Comparison of ENCODE assay signal across 1 cellular context in genomic region chr2:30165050-30165520, GRCh38.
TF ChIP-seq lines count a peak whose summit lies in the region.

No MANE protein-coding gene starts in this region.

TF ChIP-seq in K562, 482 proteins besides CTCF, POLR2A, EP300 and RAD21 (continued from another document):
- TF ChIP-seq DLX4 (CRISPR knock-in tag; IDR thresholded peaks at IDR 0.05) (no peak), KLF1 (tag; IDR thresholded peaks at IDR 0.05) (no peak), MTA3 (IDR thresholded peaks at IDR 0.05; ENCODE audit: borderline replicate concordance) (no peak), MAZ (CRISPR knock-in tag; conservative IDR thresholded peaks at IDR 0.05 in 1 of 2, IDR thresholded peaks at IDR 0.05 in 1 of 2) (peak in 1 of 2 experiments; percentile 43; a peak in 1 of 4 replicates), TFAM (CRISPR knock-in tag; conservative IDR thresholded peaks at IDR 0.05) (no peak), HDAC1 (IDR thresholded peaks at IDR 0.05) (no peak), ZNF431 (CRISPR knock-in tag; IDR thresholded peaks at IDR 0.05) (no peak), TEAD1 (CRISPR knock-in tag; IDR thresholded peaks at IDR 0.05) (no peak; a peak in 1 of 4 replicates), ZNF583 (CRISPR knock-in tag; IDR thresholded peaks at IDR 0.05) (no peak), GABPA (tag; conservative IDR thresholded peaks at IDR 0.05; ENCODE audit: low read depth) (no peak), ILF3 (IDR thresholded peaks at IDR 0.05; ENCODE audit: borderline replicate concordance) (no peak), ZNF24 (IDR thresholded peaks at IDR 0.05) (peak; percentile 11; the same call in 1 of the 2 replicates), JUN (IDR thresholded peaks at IDR 0.05; ENCODE audit: borderline replicate concordance, low read depth, low read length) (no peak), JUN (CRISPR knock-in tag; IDR thresholded peaks at IDR 0.05; ENCODE audit: borderline replicate concordance) (no peak), JUND (IDR thresholded peaks at IDR 0.05; ENCODE audit: borderline replicate concordance, low read depth, low read length) (peak; percentile 45), JUND (tag; IDR thresholded peaks at IDR 0.05; ENCODE audit: borderline replicate concordance, low read depth, low read length) (peak; percentile 48; the same call in 1 of the 3 replicates), RBFOX2 (IDR thresholded peaks at IDR 0.05; ENCODE audit: low read depth, low read length) (no peak), SMARCA5 (IDR thresholded peaks at IDR 0.05) (no peak), ZNF277 (CRISPR knock-in tag; IDR thresholded peaks at IDR 0.05; ENCODE audit: borderline replicate concordance) (no peak), ZBTB12 (CRISPR knock-in tag; IDR thresholded peaks at IDR 0.05) (no peak), CAMTA2 (CRISPR knock-in tag; conservative IDR thresholded peaks at IDR 0.05) (no peak), NFIX (CRISPR knock-in tag; IDR thresholded peaks at IDR 0.05; ENCODE audit: low read depth) (no peak), MLX (CRISPR knock-in tag; conservative IDR thresholded peaks at IDR 0.05) (no peak), PRDM10 (IDR thresholded peaks at IDR 0.05; ENCODE audit: partially characterized antibody) (peak; percentile 21), MTF1 (CRISPR knock-in tag; IDR thresholded peaks at IDR 0.05; ENCODE audit: borderline replicate concordance) (no peak), RBBP5 (IDR thresholded peaks at IDR 0.05; ENCODE audit: borderline replicate concordance, insufficient read depth, low read length, poor library complexity, severe bottlenecking) (no peak), SIN3A (IDR thresholded peaks at IDR 0.05; ENCODE audit: borderline replicate concordance in 2 of 2, control insufficient read depth in 1 of 2, low read depth in 2 of 2, low read length in 2 of 2) (no peak), TEAD4 (IDR thresholded peaks at IDR 0.05; ENCODE audit: low read length) (peak; percentile 50), TEAD4 (CRISPR knock-in tag; IDR thresholded peaks at IDR 0.05; ENCODE audit: borderline replicate concordance) (no peak), MYBL2 (IDR thresholded peaks at IDR 0.05; ENCODE audit: low read depth) (peak; percentile 41; the same call in 1 of the 2 replicates), MYBL2 (CRISPR knock-in tag; IDR thresholded peaks at IDR 0.05; ENCODE audit: borderline replicate concordance) (no peak), CBX3 (IDR thresholded peaks at IDR 0.05; ENCODE audit: borderline replicate concordance in 1 of 2, low read length in 2 of 2) (peak in 1 of 2 experiments; percentile 70; a peak in 2 of 3 replicates), LCOR (CRISPR knock-in tag; IDR thresholded peaks at IDR 0.05) (no peak)
TF ChIP-seq in K562: peak in this region for 44.
